8 cellular contexts compared by ENCODE assay signal in genomic region chr1:204362984-204363334, GRCh38. TPM values are rescaled to one million over a fixed set of nuclear protein-coding genes. Genes with fewer than 3 reads are reported as not detected.
DNase-seq lines count a peak whose midpoint lies in the region; TF ChIP-seq lines count a peak whose summit lies in the region.

No MANE protein-coding gene starts in this region.

- no peak overlapping the region for H3K27ac Mint-ChIP-seq in activated naive CD4-positive, alpha-beta T cell treated with anti-CD3 and anti-CD28 coated beads, Interleukin-2, amount 10 ng/mL, durations not matched to agents 7 days and 5 days

- H3K4me3 Mint-ChIP-seq in activated naive CD4-positive, alpha-beta T cell treated with anti-CD3 and anti-CD28 coated beads, Interleukin-2, amount 10 ng/mL, durations not matched to agents 7 days and 5 days, result peak overlapping the region; percentile 60

- no peaks in the 10 kb centered on the region for H3K79me2 ChIP-seq in mammary epithelial cell (ENCODE audit: insufficient read depth, low read length)

- no peaks in the 10 kb centered on the region for H3K9me3 ChIP-seq in mammary epithelial cell (replicated peaks; ENCODE audit: insufficient read depth, low read length)
- H3K9me3 ChIP-seq in mononuclear cell (ENCODE audit: low read depth, low read length), result no peaks in the 10 kb centered on the region

- no peak for DNase-seq in activated naive CD4-positive, alpha-beta T cell treated with anti-CD3 and anti-CD28 coated beads, Interleukin-2, amount 10 ng/mL, durations not matched to agents 7 days and 5 days
- DNase-seq in activated naive CD4-positive, alpha-beta T cell treated with anti-CD3 and anti-CD28 coated beads, Interleukin-2, amount 50 U/mL, for 16 hours, result no peak
- DNase-seq in mammary epithelial cell, result no peak
- no peak for DNase-seq in hippocampal formation (lab: John Stamatoyannopoulos, UW)
- DNase-seq in NOMO-1 (lab: John Stamatoyannopoulos, UW; ENCODE audit: unreplicated experiment in 2 of 2), result no peak
- DNase-seq in GDM1 (lab: John Stamatoyannopoulos, UW), result no peak

- H3K27me3 Mint-ChIP-seq in activated naive CD4-positive, alpha-beta T cell treated with anti-CD3 and anti-CD28 coated beads, Interleukin-2, amount 10 ng/mL, durations not matched to agents 7 days and 5 days, result peaks cover 63% of the 10 kb centered on the region

- H3K4me3 ChIP-seq in mammary epithelial cell (replicated peaks in 1 of 3; ENCODE audit: insufficient read depth in 1 of 3, low read depth in 2 of 3, low read length in 3 of 3) (peak overlapping the region in 2 of 3 experiments; percentile 36 to 53), mononuclear cell (ENCODE audit: low read length) (peak overlapping the region; percentile 29), urinary bladder (ENCODE audit: low read depth, low read length) (peak overlapping the region; percentile 17)

- TF ChIP-seq CTCF in mammary epithelial cell (conservative IDR thresholded peaks at IDR 0.05 in 1 of 2, IDR thresholded peaks at IDR 0.05 in 1 of 2; ENCODE audit: extremely low read depth in 1 of 2, insufficient read depth in 1 of 2, low read depth in 1 of 2, low read length in 2 of 2), result no peak

- no peaks in the 10 kb centered on the region for H3K36me3 ChIP-seq in mammary epithelial cell (ENCODE audit: insufficient read depth, low read length)
- no peaks in the 10 kb centered on the region for H3K36me3 ChIP-seq in urinary bladder (ENCODE audit: insufficient read depth)

- H3K27me3 ChIP-seq in mammary epithelial cell (ENCODE audit: insufficient read depth, low read length), result no peaks in the 10 kb centered on the region
- H3K27me3 ChIP-seq in mononuclear cell (ENCODE audit: insufficient read depth, low read length), result peaks cover 2% of the 10 kb centered on the region

- intact Hi-C loops in mammary epithelial cell (cut with micrococcal nuclease), result loop anchor here (1.0 kb wide), 7 partner anchors 75 to 502 kb away; partner anchors contain the start of gene SNRPE

- H4K20me1 ChIP-seq in mammary epithelial cell (ENCODE audit: insufficient read depth, low read length), result no peaks in the 10 kb centered on the region

- peak overlapping the region; percentile 80 for H3K4me2 ChIP-seq in mammary epithelial cell (ENCODE audit: insufficient read depth, low read depth, low read length)

- in situ Hi-C loops in mammary epithelial cell (cut with MboI; ENCODE audit: low sequenced_read_pairs in 2 of 2), result loop anchor here (5.0 to 25.0 kb wide), 5 partner anchors 98 to 501 kb away; partner anchors contain the start of genes GOLT1A (in 2 of the 2), REN (in 1 of the 2) and SNRPE (in 1 of the 2)

- no peak overlapping the region for H3K27ac ChIP-seq in mammary epithelial cell (ENCODE audit: insufficient read depth, low read depth, low read length)
- no peak overlapping the region for H3K27ac ChIP-seq in urinary bladder (ENCODE audit: low read depth)

- H3K9ac ChIP-seq in mammary epithelial cell (ENCODE audit: insufficient read depth, low read length), result no peak overlapping the region

- no peaks in the 10 kb centered on the region for H3K9me3 Mint-ChIP-seq in activated naive CD4-positive, alpha-beta T cell treated with anti-CD3 and anti-CD28 coated beads, Interleukin-2, amount 10 ng/mL, durations not matched to agents 7 days and 5 days

- no peaks in the 10 kb centered on the region for H3K36me3 Mint-ChIP-seq in activated naive CD4-positive, alpha-beta T cell treated with anti-CD3 and anti-CD28 coated beads, Interleukin-2, amount 10 ng/mL, durations not matched to agents 7 days and 5 days

- WGBS in mammary epithelial cell (ENCODE audit: low coverage, missing lambda C conversion rate), result 53% methylated on average over 8 of the region's 11 CpGs
- 33% methylated on average over 11 of the region's 11 CpGs for WGBS in urinary bladder

- H3K4me1 ChIP-seq in mammary epithelial cell (ENCODE audit: insufficient read depth, low read length), result peaks cover 7% of the 10 kb centered on the region
- H3K4me1 ChIP-seq in mononuclear cell (ENCODE audit: insufficient read depth, low read length), result peaks cover 12% of the 10 kb centered on the region
- no peaks in the 10 kb centered on the region for H3K4me1 ChIP-seq in urinary bladder (ENCODE audit: insufficient read depth)

- dilution Hi-C loops in mammary epithelial cell (cut with HindIII; ENCODE audit: low sequenced_read_pairs), result loop anchor here (5.0 kb wide), 2 partner anchors 106 to 151 kb away; partner anchors contain the start of gene GOLT1A

- no TSS peak for BruUV-seq in mammary epithelial cell (replicated peaks; lab: Mats Ljungman, UMichigan)

- H2AFZ ChIP-seq in mammary epithelial cell (ENCODE audit: low read depth, low read length), result peak overlapping the region; percentile 97

- CTCF ChIA-PET in activated naive CD4-positive, alpha-beta T cell treated with anti-CD3 and anti-CD28 coated beads, Interleukin-2, amount 10 ng/mL, durations not matched to agents 7 days and 5 days (lab: Charles Lee), result interaction anchor here (0.8 to 4.8 kb wide), 28 partner anchors 13 to 503 kb away, joined by 3 to 88 read pairs (median 5); partner anchors contain the start of genes GOLT1A and REN
- CTCF ChIA-PET in mammary epithelial cell (lab: Charles Lee; ENCODE audit: low non-redundant PET), result interaction anchor here (0.7 kb wide), 1 partner anchor 149 kb away, joined by 4 read pairs; the partner anchor contains the start of gene GOLT1A

- peaks cover 10% of the 10 kb centered on the region for H3K4me1 Mint-ChIP-seq in activated naive CD4-positive, alpha-beta T cell treated with anti-CD3 and anti-CD28 coated beads, Interleukin-2, amount 10 ng/mL, durations not matched to agents 7 days and 5 days

RNA-seq across cellular contexts. Expression of gene PLEKHA6, which starts 3.2 kb away (rescaled TPM):
- total RNA-seq in mammary epithelial cell (10 to 100 TPM in 1 of 2 donors, 1 to 10 TPM in 1; 4.8 to 11.8 TPM), mononuclear cell (under 0.01 TPM), urinary bladder (15.1 TPM)
- polyA plus RNA-seq in mammary epithelial cell (7.4 TPM), urinary bladder (9.5 TPM)
- 11.8 TPM for polyA minus RNA-seq in mammary epithelial cell

RNA-seq across cellular contexts. Expression of gene PPP1R15B, which starts 48.7 kb away (rescaled TPM):
- total RNA-seq in mammary epithelial cell (10 to 100 TPM; 33.4 to 37.5 TPM), mononuclear cell (206 TPM), urinary bladder (45.2 TPM)
- polyA plus RNA-seq in mammary epithelial cell (20.1 TPM), urinary bladder (28.3 TPM)
- 41.7 TPM for polyA minus RNA-seq in mammary epithelial cell
